ENCODE assay signal across 8 cellular contexts in the genomic region with DNA sequence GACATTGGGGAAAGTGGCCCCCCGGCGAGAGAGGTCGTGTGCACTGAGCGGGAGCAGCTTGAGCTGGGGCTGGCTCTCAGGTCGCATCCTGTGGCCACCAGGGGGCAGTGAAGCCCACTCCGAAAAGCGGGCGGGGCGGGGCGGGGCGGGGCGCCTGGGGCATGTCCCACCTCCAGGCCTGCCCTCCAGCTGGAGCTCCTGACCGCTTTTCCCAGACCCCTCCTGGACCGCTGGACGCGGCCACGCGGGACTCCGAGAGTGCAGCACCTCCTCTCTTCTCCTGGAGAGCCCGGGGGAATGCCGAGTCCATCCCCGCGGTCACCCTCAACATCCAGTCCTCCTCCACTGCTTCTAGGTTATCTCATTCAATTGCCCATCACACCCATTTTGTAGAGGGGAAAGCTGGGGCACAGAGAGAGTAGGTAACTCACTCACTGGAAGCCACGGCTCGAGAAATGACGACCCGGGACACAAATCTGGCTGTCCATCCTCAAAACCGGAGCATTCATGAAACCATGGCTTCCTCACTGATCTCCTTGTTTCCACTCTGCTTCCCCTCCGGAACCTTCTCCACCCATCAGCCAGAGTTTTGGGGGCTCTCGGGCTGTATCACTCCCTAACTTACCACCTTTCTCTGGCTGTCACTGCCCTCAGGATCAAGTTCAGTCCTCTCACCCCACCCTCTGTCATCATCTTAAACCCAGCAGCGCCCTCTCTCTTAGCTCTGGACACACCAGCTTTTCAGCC. TPM values are rescaled to one million over a fixed set of nuclear protein-coding genes. Genes with fewer than 3 reads are reported as not detected.
DNase-seq lines count a peak whose midpoint lies in the region; ATAC-seq, FAIRE-seq and TF ChIP-seq lines count a peak whose summit lies in the region.

No MANE protein-coding gene starts in this region.

- TF ChIP-seq POLR2A in HCT116 (IDR thresholded peaks at IDR 0.05; ENCODE audit: borderline replicate concordance, extremely low read depth, insufficient read depth, insufficient read length): no peak

- TF ChIP-seq CTCF in HCT116 (IDR thresholded peaks at IDR 0.05 in 2 of 3, conservative IDR thresholded peaks at IDR 0.05 in 1 of 3; ENCODE audit: borderline replicate concordance in 1 of 3, insufficient read depth in 1 of 3, low read depth in 2 of 3, low read length in 2 of 3): peak; percentile 60 to 71 (median 67)
- TF ChIP-seq CTCF in astrocyte (IDR thresholded peaks at IDR 0.05; ENCODE audit: insufficient read depth, low read depth, low read length): peak; percentile 38
- peak; percentile 67 for TF ChIP-seq CTCF in retinal pigment epithelial cell (conservative IDR thresholded peaks at IDR 0.05; ENCODE audit: low read depth, low read length)

- peak overlapping the region; percentile 6 for H3K9ac ChIP-seq in HCT116 (ENCODE audit: low read length)
- H3K9ac ChIP-seq in astrocyte (ENCODE audit: low read length): peak overlapping the region; percentile 68

- no peaks in the 10 kb centered on the region for H3K9me3 ChIP-seq in HCT116 (ENCODE audit: control insufficient read depth in 1 of 2, insufficient read depth in 1 of 2, low read depth in 1 of 2, low read length in 2 of 2)
- H3K9me3 ChIP-seq in astrocyte (ENCODE audit: insufficient read depth, low read depth, low read length): no peaks in the 10 kb centered on the region

- TF ChIP-seq RAD21 in HCT116 (IDR thresholded peaks at IDR 0.05; ENCODE audit: low read depth): peak; percentile 72

- CTCF ChIA-PET in HCT116 (lab: Charles Lee): interaction anchor here (0.7 to 5.4 kb wide), 32 partner anchors 8 to 249 kb away, joined by 3 to 127 read pairs (median 5); partner anchors contain the start of gene BCL2L1

- peaks cover 43 to 62% of the 10 kb centered on the region in 2 experiments for H3K4me1 ChIP-seq in HCT116 (ENCODE audit: control insufficient read depth in 1 of 2, insufficient read depth in 2 of 2, low read length in 2 of 2)
- peaks cover 11% of the 10 kb centered on the region for H3K4me1 ChIP-seq in astrocyte (ENCODE audit: insufficient read depth, low read length)

- no peaks in the 10 kb centered on the region for H3K27me3 ChIP-seq in HCT116 (ENCODE audit: insufficient read depth, low read length)
- H3K27me3 ChIP-seq in astrocyte (ENCODE audit: insufficient read depth, low read length): no peaks in the 10 kb centered on the region

- H3K27me3 Mint-ChIP-seq in astrocyte (ENCODE audit: low read depth, unreplicated experiment): no peaks in the 10 kb centered on the region

- peak overlapping the region; percentile 56 for H3K4me2 ChIP-seq in HCT116 (ENCODE audit: low read length)
- peak overlapping the region; percentile 85 for H3K4me2 ChIP-seq in astrocyte (ENCODE audit: low read length)

- H3K27ac ChIP-seq in HCT116 (ENCODE audit: low read depth, low read length) (peak overlapping the region; percentile 53), astrocyte (ENCODE audit: low read depth, low read length) (peak overlapping the region; percentile 47)

- H3K36me3 ChIP-seq in HCT116 (ENCODE audit: control insufficient read depth in 1 of 2, insufficient read depth in 2 of 2, low read length in 2 of 2) (peaks cover under 1 to 25% of the 10 kb centered on the region in 2 experiments; a peak in 3 of 4 replicates), astrocyte (ENCODE audit: insufficient read depth, low read length) (peaks cover 13% of the 10 kb centered on the region)

- DNase-seq in ELR (ENCODE audit: low read depth) (peak; percentile 88), HCT116 (ENCODE audit: low read depth, low spot score) (peak; percentile 40), NCI-H1092 (lab: John Stamatoyannopoulos, UW) (peak; percentile 62), T-helper 22 cell (ENCODE audit: low read depth) (peak; percentile 51), astrocyte (ENCODE audit: low read depth) (peak; percentile 44), hippocampal formation (lab: John Stamatoyannopoulos, UW) (peak; percentile 56 to 80), retinal pigment epithelial cell (ENCODE audit: low read depth) (no peak)

- H3K4me3 Mint-ChIP-seq in astrocyte (ENCODE audit: unreplicated experiment): peak overlapping the region; percentile 76

- peaks cover 34% of the 10 kb centered on the region for H3K79me2 ChIP-seq in HCT116 (ENCODE audit: insufficient read depth, low read length)
- peaks cover 17% of the 10 kb centered on the region for H3K79me2 ChIP-seq in astrocyte (ENCODE audit: insufficient read depth, low read length)

- intact Hi-C loops in HCT116 (cut with micrococcal nuclease): loop anchor here (1.0 kb wide), 1 partner anchor 62 kb away; no protein-coding TSS in a partner anchor

- H3K27ac Mint-ChIP-seq in astrocyte (ENCODE audit: unreplicated experiment): peak overlapping the region; percentile 85

- H3K4me3 ChIP-seq in HCT116 (replicated peaks in 1 of 2; ENCODE audit: low read depth in 1 of 2, low read length in 2 of 2) (peak overlapping the region; percentile 2 to 12; a peak in 2 of 4 replicates), astrocyte (ENCODE audit: insufficient read depth, low read depth, low read length) (peak overlapping the region; percentile 41), retinal pigment epithelial cell (ENCODE audit: low read length) (peak overlapping the region; percentile 22)

- POLR2A ChIA-PET in HCT116 (lab: Charles Lee): interaction anchor here (1.0 to 2.6 kb wide), 14 partner anchors 10 to 101 kb away, joined by 3 to 24 read pairs (median 4); partner anchors contain the start of genes BCL2L1 and ID1

- FAIRE-seq in astrocyte (lab: Jason Lieb, UNC): no peak

- peaks cover 16% of the 10 kb centered on the region for H3K36me3 Mint-ChIP-seq in astrocyte (ENCODE audit: low read depth, unreplicated experiment)

- H4K20me1 ChIP-seq in HCT116 (ENCODE audit: insufficient read depth) (no peaks in the 10 kb centered on the region), astrocyte (ENCODE audit: insufficient read depth, low read length) (peaks cover 8% of the 10 kb centered on the region)

- H3K9me3 Mint-ChIP-seq in astrocyte (ENCODE audit: unreplicated experiment): no peaks in the 10 kb centered on the region

- RAD21 ChIA-PET in HCT116 (lab: Charles Lee; ENCODE audit: low non-redundant PET in 1 of 2, low total read pairs in 2 of 2, uncharacterized antibody in 2 of 2, unreplicated experiment in 2 of 2): interaction anchor here (0.8 to 1.9 kb wide), 7 partner anchors 28 to 99 kb away, joined by 3 to 24 read pairs (median 4); no protein-coding TSS in a partner anchor

- no peaks in the 10 kb centered on the region for H3K9me2 ChIP-seq in HCT116 (ENCODE audit: insufficient read depth)

- H3K4me1 Mint-ChIP-seq in astrocyte (ENCODE audit: low read depth, unreplicated experiment): peaks cover 18% of the 10 kb centered on the region

- peak; percentile 75 for ATAC-seq in HCT116
- no peak for ATAC-seq in GM19324 (IDR thresholded peaks at IDR 0.05; ENCODE audit: low FRiP score, unreplicated experiment)

- TSS peak; percentile 95 for BruUV-seq in HCT116 (replicated peaks; lab: Mats Ljungman, UMichigan)

- H2AFZ ChIP-seq in HCT116 (ENCODE audit: low read depth, low read length, poor library complexity, severe bottlenecking) (no peak overlapping the region), astrocyte (ENCODE audit: low read depth, low read length) (peak overlapping the region; percentile 66)

TF ChIP-seq in HCT116, 20 proteins besides CTCF, POLR2A, EP300 and RAD21:
- TF ChIP-seq MAX (IDR thresholded peaks at IDR 0.05) (peak; percentile 30; the same call in 1 of the 2 replicates), YY1 (IDR thresholded peaks at IDR 0.05; ENCODE audit: extremely low read depth, insufficient replicate concordance, low read depth, low read length) (no peak), SP1 (IDR thresholded peaks at IDR 0.05; ENCODE audit: low read depth) (peak; percentile 23; the same call in 1 of the 2 replicates), JUND (IDR thresholded peaks at IDR 0.05) (peak; percentile 45; the same call in 1 of the 2 replicates), REST (IDR thresholded peaks at IDR 0.05; ENCODE audit: low read depth) (no peak), POLR2AphosphoS5 (IDR thresholded peaks at IDR 0.05; ENCODE audit: low read depth, low read length) (peak; percentile 80), CBX3 (IDR thresholded peaks at IDR 0.05; ENCODE audit: low read depth) (peak; percentile 45; the same call in 1 of the 2 replicates)

RNA-seq across cellular contexts. Expression of gene COX4I2, which starts 24.1 kb away (rescaled TPM):
- total RNA-seq in HCT116 (2021; ENCODE audit: unreplicated experiment) (not detected), astrocyte (not detected in 2 replicates)
- 0.11 TPM in 1 of 2 replicates, not detected in the other for polyA plus RNA-seq in HCT116 (2012)

RNA-seq across cellular contexts. Expression of gene ID1, which starts 56.7 kb away (rescaled TPM):
- total RNA-seq in HCT116 (2021; ENCODE audit: unreplicated experiment) (811 TPM), astrocyte (73.7 and 76.7 TPM in 2 replicates)
- polyA plus RNA-seq in HCT116 (2012): 603 and 619 TPM in 2 replicates

Comparison
In these comparisons a context has a peak if more than half of its experiments do, and no peak if none do; other contexts are left out.
1. RNA of gene ID1, which starts 56.7 kb away (total RNA-seq): 811 TPM in HCT116 (single experiment); 73.7 to 76.7 TPM in astrocyte; every median in the first group is over 10 times any median in the second.
2. Peak in every context shown above with its lines, with median percentiles within 50 percentile points of each other: H3K4me3 ChIP-seq and CTCF ChIP-seq.